ENCODE assay signal across 27 cellular contexts in the genomic region with DNA sequence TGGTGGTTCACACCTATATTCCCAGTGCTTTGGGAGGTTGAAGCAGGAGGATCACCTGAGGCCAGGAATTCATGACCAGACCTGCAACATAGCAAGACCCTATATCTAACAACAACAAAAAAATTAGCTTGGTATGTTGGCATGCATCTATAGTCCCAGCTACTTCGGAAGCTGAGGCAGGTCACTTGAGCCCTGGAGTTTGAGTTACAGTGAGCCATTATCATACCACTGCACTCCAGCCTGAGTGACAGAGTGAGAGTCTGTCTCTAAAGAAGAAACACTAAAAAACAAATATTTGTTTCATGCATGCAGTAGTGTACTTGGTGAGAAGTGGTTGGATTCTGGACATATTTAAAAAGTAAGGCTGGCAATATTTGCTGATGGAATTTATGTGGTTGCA.
"Had no signal": no experiment of that assay in that cellular context is flagged by ENCODE, and none has a peak within 500 bp of the region (broad histone marks: within the 10 kb centered on the region; RNA-seq: fewer than 3 reads in every experiment).

No MANE protein-coding gene starts in this region.

- H3K36me3 Mint-ChIP-seq: stimulated activated effector memory CD8-positive, alpha-beta T cell treated with anti-CD3 and anti-CD28 coated beads, Interleukin-12 subunit alpha, Interleukin-12 subunit beta, amount 100 ng/mL, for 72 hours had no signal

- H3K4me1 ChIP-seq: stomach, suprapubic skin, testis, thyroid gland, tibial artery, tibial nerve, transverse colon, upper lobe of left lung, uterus, vagina had no signal

- H3K9me3 ChIP-seq: stomach, suprapubic skin, testis, thoracic aorta, thyroid gland, upper lobe of left lung, uterus, vagina had no signal

- H3K4me3 ChIP-seq: stomach, suprapubic skin, testis, thoracic aorta, thyroid gland, tibial artery, tibial nerve, transverse colon, upper lobe of left lung, uterus, vagina had no signal

- H3K27me3 ChIP-seq: stomach, suprapubic skin, testis, thyroid gland, tibial artery, tibial nerve, transverse colon, upper lobe of left lung, uterus, vagina had no signal

- H3K4me3 Mint-ChIP-seq: stimulated activated effector memory CD8-positive, alpha-beta T cell treated with anti-CD3 and anti-CD28 coated beads, Interleukin-12 subunit alpha, Interleukin-12 subunit beta, amount 100 ng/mL, for 72 hours; stimulated activated memory B cell treated with anti-CD40 and anti-IgM and Interleukin-4, amounts not matched to agents 10 μg/mL and 1 μg/mL and 100 μg/mL, for 72 hours; stimulated activated naive B cell treated with anti-CD40 and anti-IgM and Interleukin-4, amounts not matched to agents 10 μg/mL and 1 μg/mL and 100 μg/mL, for 72 hours; stimulated activated naive CD8-positive, alpha-beta T cell treated with anti-CD3 and anti-CD28 coated beads, Interleukin-15, amount 100 ng/mL, for 72 hours; stimulated activated naive CD8-positive, alpha-beta T cell treated with anti-CD3 and anti-CD28 coated beads, Interleukin-15, Interleukin-2, amounts not matched to agents 100 ng/mL and 50 ng/mL, for 24 hours; type B pancreatic cell had no signal

- DNase-seq: stimulated activated CD4-positive, alpha-beta T cell treated with anti-CD3 and anti-CD28 coated beads, Interleukin-2, amount 100 ng/mL, for 24 hours; stimulated activated CD4-positive, alpha-beta T cell treated with anti-CD3 and anti-CD28 coated beads, Interleukin-2, amount 100 ng/mL, for 48 hours; stimulated activated CD4-positive, alpha-beta T cell treated with anti-CD3 and anti-CD28 coated beads, Interleukin-4, amount 100 ng/mL, for 1 hour; stimulated activated CD4-positive, alpha-beta T cell treated with anti-CD3 and anti-CD28 coated beads, Interleukin-4, amount 100 ng/mL, for 24 hours; stimulated activated CD4-positive, alpha-beta T cell treated with anti-CD3 and anti-CD28 coated beads, Interleukin-4, amount 100 ng/mL, for 4 hours; stimulated activated CD8-positive, alpha-beta memory T cell treated with anti-CD3 and anti-CD28 coated beads, Interleukin-4, amount 100 ng/mL, for 48 hours; stimulated activated naive B cell treated with anti-CD40 and anti-IgM and Interleukin-4, amounts not matched to agents 10 μg/mL and 1 μg/mL and 100 μg/mL, for 72 hours; stimulated activated naive CD4-positive, alpha-beta T cell; stimulated activated naive CD4-positive, alpha-beta T cell treated with Interleukin-2 at 50 U/mL for 16 hours; stimulated activated naive CD8-positive, alpha-beta T cell treated with anti-CD3 and anti-CD28 coated beads, Interleukin-15, amount 100 ng/mL, for 72 hours; stimulated activated naive CD8-positive, alpha-beta T cell treated with anti-CD3 and anti-CD28 coated beads, Interleukin-15, Interleukin-2, amounts not matched to agents 100 U/mL and 50 U/mL, for 24 hours; stomach; substantia nigra; testis; thyroid gland; tibial artery; transverse colon; upper lobe of left lung; uterus had no signal

- H3K27me3 Mint-ChIP-seq: stimulated activated memory B cell treated with anti-CD40 and anti-IgM and Interleukin-4, amounts not matched to agents 10 μg/mL and 1 μg/mL and 100 μg/mL, for 72 hours; stimulated activated naive B cell treated with anti-CD40 and anti-IgM and Interleukin-4, amounts not matched to agents 10 μg/mL and 1 μg/mL and 100 μg/mL, for 72 hours; stimulated activated naive CD8-positive, alpha-beta T cell treated with anti-CD3 and anti-CD28 coated beads, Interleukin-15, amount 100 ng/mL, for 72 hours; stimulated activated naive CD8-positive, alpha-beta T cell treated with anti-CD3 and anti-CD28 coated beads, Interleukin-15, Interleukin-2, amounts not matched to agents 100 ng/mL and 50 ng/mL, for 24 hours; type B pancreatic cell had no signal

- H3K4me1 Mint-ChIP-seq: stimulated activated effector memory CD8-positive, alpha-beta T cell treated with anti-CD3 and anti-CD28 coated beads, Interleukin-12 subunit alpha, Interleukin-12 subunit beta, amount 100 ng/mL, for 72 hours; stimulated activated memory B cell treated with anti-CD40 and anti-IgM and Interleukin-4, amounts not matched to agents 10 μg/mL and 1 μg/mL and 100 μg/mL, for 72 hours; stimulated activated naive B cell treated with anti-CD40 and anti-IgM and Interleukin-4, amounts not matched to agents 10 μg/mL and 1 μg/mL and 100 μg/mL, for 72 hours; stimulated activated naive CD8-positive, alpha-beta T cell treated with anti-CD3 and anti-CD28 coated beads, Interleukin-15, amount 100 ng/mL, for 72 hours had no signal

- H3K36me3 ChIP-seq: stomach, suprapubic skin, thoracic aorta, thyroid gland, transverse colon, upper lobe of left lung, uterus, vagina had no signal

- ATAC-seq: stimulated activated effector memory CD8-positive, alpha-beta T cell treated with anti-CD3 and anti-CD28 coated beads, Interleukin-12 subunit alpha, Interleukin-12 subunit beta, amount 100 ng/mL, for 72 hours; stimulated activated memory B cell treated with anti-CD40 and anti-IgM and Interleukin-4, amounts not matched to agents 10 μg/mL and 1 μg/mL and 100 μg/mL, for 72 hours; stimulated activated naive B cell treated with anti-CD40 and anti-IgM and Interleukin-4, amounts not matched to agents 10 μg/mL and 1 μg/mL and 100 μg/mL, for 72 hours; stimulated activated naive CD8-positive, alpha-beta T cell treated with anti-CD3 and anti-CD28 coated beads, Interleukin-15, amount 100 ng/mL, for 72 hours; stimulated activated naive CD8-positive, alpha-beta T cell treated with anti-CD3 and anti-CD28 coated beads, Interleukin-15, Interleukin-2, amounts not matched to agents 100 U/mL and 50 U/mL, for 24 hours had no signal

- H3K27ac Mint-ChIP-seq: stimulated activated effector memory CD8-positive, alpha-beta T cell treated with anti-CD3 and anti-CD28 coated beads, Interleukin-12 subunit alpha, Interleukin-12 subunit beta, amount 100 ng/mL, for 72 hours; stimulated activated memory B cell treated with anti-CD40 and anti-IgM and Interleukin-4, amounts not matched to agents 10 μg/mL and 1 μg/mL and 100 μg/mL, for 72 hours; stimulated activated naive B cell treated with anti-CD40 and anti-IgM and Interleukin-4, amounts not matched to agents 10 μg/mL and 1 μg/mL and 100 μg/mL, for 72 hours; stimulated activated naive CD8-positive, alpha-beta T cell treated with anti-CD3 and anti-CD28 coated beads, Interleukin-15, amount 100 ng/mL, for 72 hours; stimulated activated naive CD8-positive, alpha-beta T cell treated with anti-CD3 and anti-CD28 coated beads, Interleukin-15, Interleukin-2, amounts not matched to agents 100 ng/mL and 50 ng/mL, for 24 hours; type B pancreatic cell had no signal

- H3K27ac ChIP-seq: stomach, suprapubic skin, testis, thoracic aorta, thyroid gland, tibial artery, tibial nerve, transverse colon, uterus, vagina had no signal
